16 cellular contexts compared by ENCODE assay signal in the genomic region with DNA sequence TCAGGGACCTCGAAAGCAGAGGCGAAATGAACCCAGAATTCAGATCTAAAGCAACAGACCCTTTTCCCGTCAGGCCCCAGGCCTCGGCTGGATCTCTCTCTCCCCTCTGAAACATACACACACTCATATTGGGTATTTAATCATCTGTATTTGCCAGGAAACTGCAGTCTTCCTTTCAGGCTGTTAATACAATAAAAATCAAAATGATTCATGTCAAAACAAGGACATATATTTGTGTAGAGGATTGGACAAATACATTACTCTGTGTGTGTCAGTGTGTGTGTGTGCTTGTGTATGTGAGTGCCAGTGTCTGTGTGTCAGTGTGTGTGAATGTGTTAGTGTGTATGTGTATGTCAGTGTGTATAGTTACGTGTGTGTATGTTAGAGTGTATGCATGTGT.
DNase-seq lines count a peak whose midpoint lies in the region; ATAC-seq and TF ChIP-seq lines count a peak whose summit lies in the region.
"Had no signal": no experiment of that assay in that cellular context is flagged by ENCODE, and none has a peak within 500 bp of the region (broad histone marks: within the 10 kb centered on the region; RNA-seq: fewer than 3 reads in every experiment).

No MANE protein-coding gene starts in this region.

- DNase-seq in esophagus muscularis mucosa (ENCODE audit: extremely low spot score) = no peak
- DNase-seq in ovary = no peak
- DNase-seq in thoracic aorta (ENCODE audit: low spot score) = no peak
- DNase-seq in colonic mucosa = no peak
- no peak for DNase-seq in GF-D8 (lab: John Stamatoyannopoulos, UW)
- no peak for DNase-seq in SW480 (ENCODE audit: low spot score)
- DNase-seq: DMS 273 treated with DMSO at 0.1 percent for 48 hours, H7, Kasumi-1, NCI-H1105, NCI-H2107, NCI-H69, SJCRH30 had no signal

- H3K36me3 ChIP-seq in esophagus muscularis mucosa = no peaks in the 10 kb centered on the region
- H3K36me3 ChIP-seq in ovary = no peaks in the 10 kb centered on the region
- H3K36me3 ChIP-seq in thoracic aorta = no peaks in the 10 kb centered on the region
- no peaks in the 10 kb centered on the region for H3K36me3 ChIP-seq in colonic mucosa
- H3K36me3 ChIP-seq: SJCRH30 had no signal

- TF ChIP-seq POLR2A in esophagus muscularis mucosa (IDR thresholded peaks at IDR 0.05; ENCODE audit: low read depth) (no peak), ovary (IDR thresholded peaks at IDR 0.05) (no peak)

- WGBS in esophagus muscularis mucosa = 33% methylated on average over 5 of the region's 5 CpGs
- 27 to 39% (median 28%) methylated on average over 5 of the region's 5 CpGs for whole genome bisulfite sequencing in ovary, 3 donors

- H3K27ac ChIP-seq in esophagus muscularis mucosa (replicated peaks in 1 of 4) (peak overlapping the region; percentile 38 to 66 (median 52)), ovary (peak overlapping the region; percentile 1 to 70), thoracic aorta (peak overlapping the region; percentile 59 to 70), colonic mucosa (no peak overlapping the region)
- H3K27ac ChIP-seq: C4-2B, RWPE1, SJCRH30 had no signal

- peak; percentile 30; the same call in 1 of the 3 replicates for ATAC-seq in SK-N-SH treated with all-trans-retinoic acid at 6 μM for 48 hours
- ATAC-seq in thoracic aorta (ENCODE audit: insufficient number of reproducible peaks, low FRiP score, low read depth) = no peak

- intact Hi-C loops in esophagus muscularis mucosa (cut with DNase I) = no loop called here
- intact Hi-C loops in ovary (cut with DNase I) = no loop called here
- intact Hi-C loops in colonic mucosa (cut with DNase I) = no loop called here

- no peak for TF ChIP-seq EP300 in esophagus muscularis mucosa (IDR thresholded peaks at IDR 0.05)
- no peak for TF ChIP-seq EP300 in ovary (IDR thresholded peaks at IDR 0.05)

- no peak overlapping the region for H3K9ac ChIP-seq in colonic mucosa (ENCODE audit: low read depth in 2 of 2, low read length in 2 of 2)

- no peak for TF ChIP-seq CTCF in esophagus muscularis mucosa (IDR thresholded peaks at IDR 0.05)
- no peak for TF ChIP-seq CTCF in ovary (IDR thresholded peaks at IDR 0.05)
- no peak for TF ChIP-seq CTCF in thoracic aorta (IDR thresholded peaks at IDR 0.05)
- TF ChIP-seq CTCF in colonic mucosa (IDR thresholded peaks at IDR 0.05) = no peak

- H3K9me3 ChIP-seq in esophagus muscularis mucosa = no peaks in the 10 kb centered on the region
- H3K9me3 ChIP-seq in ovary = no peaks in the 10 kb centered on the region
- H3K9me3 ChIP-seq in thoracic aorta = no peaks in the 10 kb centered on the region
- no peaks in the 10 kb centered on the region for H3K9me3 ChIP-seq in colonic mucosa
- H3K9me3 ChIP-seq: SJCRH30 had no signal

- no peaks in the 10 kb centered on the region for H3K27me3 ChIP-seq in esophagus muscularis mucosa
- H3K27me3 ChIP-seq in ovary = no peaks in the 10 kb centered on the region
- no peaks in the 10 kb centered on the region for H3K27me3 ChIP-seq in thoracic aorta (replicated peaks; ENCODE audit: insufficient read depth)
- no peaks in the 10 kb centered on the region for H3K27me3 ChIP-seq in colonic mucosa
- H3K27me3 ChIP-seq: SJCRH30 had no signal

- H3K4me3 ChIP-seq in esophagus muscularis mucosa (no peak overlapping the region), ovary (no peak overlapping the region), thoracic aorta (no peak overlapping the region), colonic mucosa (no peak overlapping the region)
- H3K4me3 ChIP-seq: SJCRH30 had no signal

- H3K4me1 ChIP-seq in esophagus muscularis mucosa = peaks cover 0 to 37% (median 32%) of the 10 kb centered on the region in 4 donors
- peaks cover 9% of the 10 kb centered on the region for H3K4me1 ChIP-seq in ovary (ENCODE audit: insufficient read depth)
- peaks cover 5 to 13% of the 10 kb centered on the region in 2 donors for H3K4me1 ChIP-seq in thoracic aorta (ENCODE audit: control insufficient read depth in 1 of 2, low read depth in 2 of 2)
- no peaks in the 10 kb centered on the region for H3K4me1 ChIP-seq in colonic mucosa
- H3K4me1 ChIP-seq: SJCRH30 had no signal

TF ChIP-seq in SK-N-SH treated with all-trans-retinoic acid at 6 μM for 48 hours, 23 proteins besides CTCF, POLR2A, EP300 and RAD21:
- TF ChIP-seq OSR1 (CRISPR knock-in tag; IDR thresholded peaks at IDR 0.05) = no peak
- no peak for TF ChIP-seq TCF4 (CRISPR knock-in tag; IDR thresholded peaks at IDR 0.05; ENCODE audit: borderline replicate concordance)
- TF ChIP-seq BACH2 (CRISPR knock-in tag; IDR thresholded peaks at IDR 0.05; ENCODE audit: borderline replicate concordance) = no peak
- TF ChIP-seq ESRRG (CRISPR knock-in tag; IDR thresholded peaks at IDR 0.05) = no peak
- TF ChIP-seq TSHZ2 (CRISPR knock-in tag; IDR thresholded peaks at IDR 0.05) = no peak
- TF ChIP-seq, protein P1, sequence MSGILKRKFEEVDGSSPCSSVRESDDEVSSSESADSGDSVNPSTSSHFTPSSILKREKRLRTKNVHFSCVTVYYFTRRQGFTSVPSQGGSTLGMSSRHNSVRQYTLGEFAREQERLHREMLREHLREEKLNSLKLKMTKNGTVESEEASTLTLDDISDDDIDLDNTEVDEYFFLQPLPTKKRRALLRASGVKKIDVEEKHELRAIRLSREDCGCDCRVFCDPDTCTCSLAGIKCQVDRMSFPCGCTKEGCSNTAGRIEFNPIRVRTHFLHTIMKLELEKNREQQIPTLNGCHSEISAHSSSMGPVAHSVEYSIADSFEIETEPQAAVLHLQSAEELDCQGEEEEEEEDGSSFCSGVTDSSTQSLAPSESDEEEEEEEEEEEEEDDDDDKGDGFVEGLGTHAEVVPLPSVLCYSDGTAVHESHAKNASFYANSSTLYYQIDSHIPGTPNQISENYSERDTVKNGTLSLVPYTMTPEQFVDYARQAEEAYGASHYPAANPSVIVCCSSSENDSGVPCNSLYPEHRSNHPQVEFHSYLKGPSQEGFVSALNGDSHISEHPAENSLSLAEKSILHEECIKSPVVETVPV (CRISPR knock-in tag; IDR thresholded peaks at IDR 0.05) = no peak
- TF ChIP-seq ZNF8 (CRISPR knock-in tag; IDR thresholded peaks at IDR 0.05) = no peak
- TF ChIP-seq RARB (CRISPR knock-in tag; IDR thresholded peaks at IDR 0.05) = no peak
- no peak for TF ChIP-seq GLIS3 (CRISPR knock-in tag; IDR thresholded peaks at IDR 0.05)
- no peak for TF ChIP-seq ZNF565 (CRISPR knock-in tag; conservative IDR thresholded peaks at IDR 0.05; ENCODE audit: low read depth)
- TF ChIP-seq ARNTL (CRISPR knock-in tag; IDR thresholded peaks at IDR 0.05; ENCODE audit: borderline replicate concordance, low read depth) = no peak
- no peak for TF ChIP-seq ZFP30 (CRISPR knock-in tag; IDR thresholded peaks at IDR 0.05)
- TF ChIP-seq PPARA (CRISPR knock-in tag; IDR thresholded peaks at IDR 0.05; ENCODE audit: borderline replicate concordance) = no peak
- TF ChIP-seq PATZ1 (CRISPR knock-in tag; IDR thresholded peaks at IDR 0.05; ENCODE audit: borderline replicate concordance) = no peak
